In genomic region chr20:62493253-62493885, GRCh38 we compare ENCODE assay signal across 3 cellular contexts.
TF ChIP-seq lines count a peak whose summit lies in the region.

No MANE protein-coding gene starts in this region.

TF ChIP-seq in SK-N-SH, 30 proteins besides CTCF, POLR2A, EP300 and RAD21:
- TF ChIP-seq RCOR1 (IDR thresholded peaks at IDR 0.05; ENCODE audit: low read length) (no peak), TAF1 (IDR thresholded peaks at IDR 0.05; ENCODE audit: borderline replicate concordance, low read depth, low read length) (no peak), GATA2 (CRISPR knock-in tag; IDR thresholded peaks at IDR 0.05) (peak; percentile 70), GABPA (IDR thresholded peaks at IDR 0.05; ENCODE audit: low read depth) (no peak)

TF ChIP-seq in SK-N-SH treated with all-trans-retinoic acid at 6 μM for 48 hours, 23 proteins besides CTCF, POLR2A, EP300 and RAD21 (continued from another document):
- TF ChIP-seq CSRNP3 (CRISPR knock-in tag; IDR thresholded peaks at IDR 0.05): no peak
- TF ChIP-seq ZNF8 (CRISPR knock-in tag; IDR thresholded peaks at IDR 0.05): no peak
- TF ChIP-seq ZFP30 (CRISPR knock-in tag; IDR thresholded peaks at IDR 0.05): no peak
- no peak for TF ChIP-seq CSDC2 (CRISPR knock-in tag; IDR thresholded peaks at IDR 0.05)
- no peak for TF ChIP-seq ZNF565 (CRISPR knock-in tag; conservative IDR thresholded peaks at IDR 0.05; ENCODE audit: low read depth)
- no peak for TF ChIP-seq POU6F1 (CRISPR knock-in tag; IDR thresholded peaks at IDR 0.05; ENCODE audit: borderline replicate concordance, low read depth)
- TF ChIP-seq PATZ1 (CRISPR knock-in tag; IDR thresholded peaks at IDR 0.05; ENCODE audit: borderline replicate concordance): no peak
- no peak for TF ChIP-seq ZC3H10 (CRISPR knock-in tag; IDR thresholded peaks at IDR 0.05)
- TF ChIP-seq RARB (CRISPR knock-in tag; IDR thresholded peaks at IDR 0.05): no peak
- TF ChIP-seq TSHZ2 (CRISPR knock-in tag; IDR thresholded peaks at IDR 0.05): no peak
- TF ChIP-seq CREB5 (CRISPR knock-in tag; IDR thresholded peaks at IDR 0.05; ENCODE audit: low read depth): no peak
- no peak for TF ChIP-seq ARNTL (CRISPR knock-in tag; IDR thresholded peaks at IDR 0.05; ENCODE audit: borderline replicate concordance, low read depth)
- TF ChIP-seq ISL1 (CRISPR knock-in tag; IDR thresholded peaks at IDR 0.05): no peak
- TF ChIP-seq ZNF70 (CRISPR knock-in tag; IDR thresholded peaks at IDR 0.05): no peak
- no peak for TF ChIP-seq ESRRG (CRISPR knock-in tag; IDR thresholded peaks at IDR 0.05)
- no peak for TF ChIP-seq TOX (CRISPR knock-in tag; IDR thresholded peaks at IDR 0.05; ENCODE audit: borderline replicate concordance)
- TF ChIP-seq PPARA (CRISPR knock-in tag; IDR thresholded peaks at IDR 0.05; ENCODE audit: borderline replicate concordance): no peak

TF ChIP-seq in HepG2, 621 proteins besides CTCF, POLR2A, EP300 and RAD21:
- no peak for TF ChIP-seq ZNF407 (CRISPR knock-in tag; IDR thresholded peaks at IDR 0.05; ENCODE audit: not compliant biosample characterization)
- no peak for TF ChIP-seq ZNF207 (IDR thresholded peaks at IDR 0.05; ENCODE audit: borderline replicate concordance)
- no peak for TF ChIP-seq ZNF205 (CRISPR knock-in tag; IDR thresholded peaks at IDR 0.05)
- TF ChIP-seq HIVEP1 (CRISPR knock-in tag; IDR thresholded peaks at IDR 0.05): 0 out of 2 replicates have a peak, but pooled peaks have one; percentile 34
- TF ChIP-seq ZNF740 (CRISPR knock-in tag; IDR thresholded peaks at IDR 0.05): 0 out of 2 replicates have a peak, but pooled peaks have one; percentile 41
- no peak for TF ChIP-seq ZNF468 (CRISPR knock-in tag; IDR thresholded peaks at IDR 0.05)
- no peak for TF ChIP-seq ZNF460 (CRISPR knock-in tag; IDR thresholded peaks at IDR 0.05; ENCODE audit: borderline replicate concordance)
- no peak for TF ChIP-seq CBFB (CRISPR knock-in tag; IDR thresholded peaks at IDR 0.05)
- TF ChIP-seq PHF5A (CRISPR knock-in tag; IDR thresholded peaks at IDR 0.05; ENCODE audit: low read depth, unreplicated experiment): no peak
- no peak for TF ChIP-seq TSC22D2 (CRISPR knock-in tag; IDR thresholded peaks at IDR 0.05; ENCODE audit: borderline replicate concordance)
- TF ChIP-seq HNRNPL (IDR thresholded peaks at IDR 0.05; ENCODE audit: low read depth, low read length): peak; percentile 78; the same call in 1 of the 2 replicates
- no peak for TF ChIP-seq RFX5 (IDR thresholded peaks at IDR 0.05; ENCODE audit: low read depth, low read length)
- no peak for TF ChIP-seq ZKSCAN8 (CRISPR knock-in tag; IDR thresholded peaks at IDR 0.05; ENCODE audit: borderline replicate concordance)
- no peak for TF ChIP-seq ZFYVE20 (CRISPR knock-in tag; IDR thresholded peaks at IDR 0.05; ENCODE audit: borderline replicate concordance, low read depth)
- 0 out of 2 replicates have a peak, but pooled peaks have one; percentile 31 for TF ChIP-seq MXD1 (CRISPR knock-in tag; IDR thresholded peaks at IDR 0.05)
- 0 out of 2 replicates have a peak, but pooled peaks have one; percentile 44 for TF ChIP-seq ZNF235 (CRISPR knock-in tag; IDR thresholded peaks at IDR 0.05; ENCODE audit: borderline replicate concordance)
- TF ChIP-seq PRMT3 (CRISPR knock-in tag; IDR thresholded peaks at IDR 0.05; ENCODE audit: borderline replicate concordance, low read depth): 0 out of 2 replicates have a peak, but pooled peaks have one; percentile 25
- TF ChIP-seq ZNF280D (CRISPR knock-in tag; IDR thresholded peaks at IDR 0.05): no peak
- no peak for TF ChIP-seq ATF4 (CRISPR knock-in tag; IDR thresholded peaks at IDR 0.05)
